8 cellular contexts compared by ENCODE assay signal in the genomic region with DNA sequence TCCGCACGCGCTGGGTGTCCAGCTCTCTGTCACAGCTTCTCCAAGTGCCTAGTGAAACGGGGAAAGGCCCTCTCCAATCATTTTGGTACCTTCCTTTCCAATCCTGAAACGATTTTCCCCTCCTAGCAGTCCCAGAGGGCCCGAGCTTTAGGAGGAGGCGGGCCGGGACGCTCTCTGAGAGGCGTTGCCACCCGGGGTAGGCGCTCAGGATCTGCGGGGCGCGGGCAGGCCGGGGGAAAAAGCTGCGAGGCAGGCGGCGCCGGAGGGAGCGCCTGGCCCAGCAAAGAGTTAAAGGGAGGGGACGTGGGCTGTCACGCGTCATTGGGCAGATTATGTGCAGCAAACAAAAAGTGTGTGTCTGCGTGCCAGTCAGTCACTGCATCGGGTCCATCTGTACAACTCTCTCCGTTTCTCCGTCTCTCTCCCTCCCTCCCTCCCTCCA.
DNase-seq lines count a peak whose midpoint lies in the region; ATAC-seq and TF ChIP-seq lines count a peak whose summit lies in the region.

Gene PRDM8 (plus strand): TSS at position 372 of the 442 bp plus-strand sequence. CDS start 2,578 bp downstream, outside the sequence.

- H3K27ac Mint-ChIP-seq in stimulated activated naive B cell treated with anti-CD40 and anti-IgM and Interleukin-4, amounts not matched to agents 10 μg/mL and 1 μg/mL and 100 μg/mL, for 72 hours, result peak within 1 kb of the TSS; percentile 82

- peak within 1 kb of the TSS; percentile 32 for H3K4me3 ChIP-seq in GM12875 (ENCODE audit: low read depth, low read length)

- H3K9me3 Mint-ChIP-seq in stimulated activated naive B cell treated with anti-CD40 and anti-IgM and Interleukin-4, amounts not matched to agents 10 μg/mL and 1 μg/mL and 100 μg/mL, for 72 hours, result peaks cover 0 to 2% of the 10 kb centered on the region in 2 donors

- peak; percentile 41 to 45 for ATAC-seq in stimulated activated naive B cell treated with anti-CD40 and anti-IgM and Interleukin-4, amounts not matched to agents 10 μg/mL and 1 μg/mL and 100 μg/mL, for 72 hours (replicated peaks)
- no peak for ATAC-seq in HG03571 (IDR thresholded peaks at IDR 0.05; ENCODE audit: unreplicated experiment)

- H3K4me3 Mint-ChIP-seq in stimulated activated naive B cell treated with anti-CD40 and anti-IgM and Interleukin-4, amounts not matched to agents 10 μg/mL and 1 μg/mL and 100 μg/mL, for 72 hours, result peak within 1 kb of the TSS; percentile 76 to 80

- H3K4me1 Mint-ChIP-seq in stimulated activated naive B cell treated with anti-CD40 and anti-IgM and Interleukin-4, amounts not matched to agents 10 μg/mL and 1 μg/mL and 100 μg/mL, for 72 hours, result peaks cover 33 to 47% of the 10 kb centered on the region in 2 donors

- TF ChIP-seq CTCF in GM12875 (IDR thresholded peaks at IDR 0.05; ENCODE audit: borderline replicate concordance, insufficient read depth, low read depth, low read length), result no peak

- peak within 1 kb of the TSS; percentile 75 for H3K27ac ChIP-seq in angular gyrus (ENCODE audit: low read depth, low read length)

- DNase-seq in NCI-H524 treated with DMSO at 0.1 percent for 48 hours (lab: John Stamatoyannopoulos, UW) (peak; percentile 70), iPS-NIHi11 (ENCODE audit: low spot score) (peak; percentile 39), COLO829 (ENCODE audit: low spot score) (no peak), NCI-H2196 (lab: John Stamatoyannopoulos, UW; ENCODE audit: unreplicated experiment) (no peak)
- no peak for DNase-seq in stimulated activated naive B cell treated with anti-CD40 and anti-IgM and Interleukin-4, amounts not matched to agents 10 μg/mL and 1 μg/mL and 100 μg/mL, for 72 hours

- H3K36me3 Mint-ChIP-seq in stimulated activated naive B cell treated with anti-CD40 and anti-IgM and Interleukin-4, amounts not matched to agents 10 μg/mL and 1 μg/mL and 100 μg/mL, for 72 hours, result peaks cover 24 to 39% of the 10 kb centered on the region in 2 donors

- peaks cover 6 to 10% of the 10 kb centered on the region in 2 donors for H3K27me3 Mint-ChIP-seq in stimulated activated naive B cell treated with anti-CD40 and anti-IgM and Interleukin-4, amounts not matched to agents 10 μg/mL and 1 μg/mL and 100 μg/mL, for 72 hours

Comparison
In these comparisons a context has a peak if more than half of its experiments do, and no peak if none do; other contexts are left out.
1. DNase-seq: peak in NCI-H524 treated with DMSO at 0.1 percent for 48 hours (single experiment) and iPS-NIHi11 (single experiment); none in stimulated activated naive B cell treated with anti-CD40 and anti-IgM and Interleukin-4, amounts not matched to agents 10 μg/mL and 1 μg/mL and 100 μg/mL, for 72 hours (single experiment), COLO829 (single experiment) and NCI-H2196 (single experiment).